ENCODE assay signal across 13 cellular contexts in genomic region chr1:150295476-150295875, GRCh38. TPM values are rescaled to one million over a fixed set of nuclear protein-coding genes. Genes with fewer than 3 reads are reported as not detected.
DNase-seq lines count a peak whose midpoint lies in the region; ATAC-seq lines count a peak whose summit lies in the region.
"Had no signal": no experiment of that assay in that cellular context is flagged by ENCODE, and none has a peak within 500 bp of the region (broad histone marks: within the 10 kb centered on the region; RNA-seq: fewer than 3 reads in every experiment).

No MANE protein-coding gene starts in this region.

- no peaks in the 10 kb centered on the region for H3K27me3 Mint-ChIP-seq in activated CD4-positive, alpha-beta memory T cell treated with anti-CD3 and anti-CD28 coated beads for 36 hours

- H3K36me3 ChIP-seq in BLaER1 (peaks cover 51% of the 10 kb centered on the region), iPS-20b (ENCODE audit: insufficient read depth, low read depth, low read length) (peaks cover 55% of the 10 kb centered on the region)

- peaks cover 41% of the 10 kb centered on the region for H3K4me1 Mint-ChIP-seq in activated CD4-positive, alpha-beta memory T cell treated with anti-CD3 and anti-CD28 coated beads for 36 hours (ENCODE audit: low read depth)

- H3K4me3 ChIP-seq in BLaER1 (no peak overlapping the region), iPS-20b (ENCODE audit: low read length) (peak overlapping the region; percentile 40; the same call in 1 of the 2 replicates)

- intact Hi-C loops in activated CD4-positive, alpha-beta memory T cell treated with anti-CD3 and anti-CD28 coated beads for 36 hours (cut with micrococcal nuclease), result no loop called here

- H3K9me3 ChIP-seq in BLaER1, result no peaks in the 10 kb centered on the region
- no peaks in the 10 kb centered on the region for H3K9me3 ChIP-seq in iPS-20b (ENCODE audit: insufficient read depth, low read depth, low read length)

- DNase-seq in ELR (ENCODE audit: low read depth) (peak; percentile 39), COLO829 (ENCODE audit: low spot score) (no peak), NCI-H146 treated with DMSO at 0.1 percent for 48 hours (lab: John Stamatoyannopoulos, UW; ENCODE audit: unreplicated experiment) (no peak)
- DNase-seq in activated CD4-positive, alpha-beta memory T cell treated with anti-CD3 and anti-CD28 coated beads for 36 hours, result no peak
- DNase-seq: C1 segment of cervical spinal cord; effector CD4-positive, alpha-beta T cell; foreskin melanocyte; kidney had no signal

- H3K27me3 ChIP-seq in BLaER1 (no peaks in the 10 kb centered on the region), iPS-20b (ENCODE audit: insufficient read depth, low read length) (no peaks in the 10 kb centered on the region)

- CTCF ChIA-PET in activated CD4-positive, alpha-beta memory T cell treated with anti-CD3 and anti-CD28 coated beads for 36 hours (lab: Charles Lee), result no interaction called here

- H3K27ac Mint-ChIP-seq in activated CD4-positive, alpha-beta memory T cell treated with anti-CD3 and anti-CD28 coated beads for 36 hours, result peak overlapping the region; percentile 18

- ATAC-seq in HG03432 (IDR thresholded peaks at IDR 0.05; ENCODE audit: unreplicated experiment) (no peak), HG03045 (IDR thresholded peaks at IDR 0.05; ENCODE audit: unreplicated experiment) (no peak)
- ATAC-seq: sciatic nerve had no signal

- peak overlapping the region; percentile 92; the same call in 1 of the 2 replicates for H3K4me2 ChIP-seq in BLaER1

- H3K27ac ChIP-seq in BLaER1, result no peak overlapping the region
- no peak overlapping the region for H3K27ac ChIP-seq in iPS-20b (ENCODE audit: low read length)

- H3K9ac ChIP-seq in BLaER1, result no peak overlapping the region
- H3K9ac ChIP-seq in iPS-20b (ENCODE audit: low read depth, low read length), result peak overlapping the region; percentile 21; the same call in 1 of the 2 replicates

- no peaks in the 10 kb centered on the region for H3K9me3 Mint-ChIP-seq in activated CD4-positive, alpha-beta memory T cell treated with anti-CD3 and anti-CD28 coated beads for 36 hours

- peak overlapping the region; percentile 1 for H3K4me3 Mint-ChIP-seq in activated CD4-positive, alpha-beta memory T cell treated with anti-CD3 and anti-CD28 coated beads for 36 hours

- POLR2A ChIA-PET in activated CD4-positive, alpha-beta memory T cell treated with anti-CD3 and anti-CD28 coated beads for 36 hours (lab: Charles Lee), result interaction anchor here (0.9 kb wide), 1 partner anchor 409 kb away, joined by 7 read pairs; a partner anchor contains a TSS

- peaks cover 32% of the 10 kb centered on the region for H3K36me3 Mint-ChIP-seq in activated CD4-positive, alpha-beta memory T cell treated with anti-CD3 and anti-CD28 coated beads for 36 hours

- H4K20me1 ChIP-seq in BLaER1, result 0 out of 2 replicates have a peak, but pooled peaks cover 8% of the 10 kb centered on the region

- H3K4me1 ChIP-seq in BLaER1, result peaks cover 35% of the 10 kb centered on the region
- peaks cover 4% of the 10 kb centered on the region; the same call in 1 of the 2 replicates for H3K4me1 ChIP-seq in iPS-20b (ENCODE audit: insufficient read depth, low read length)

RNA-seq across cellular contexts. Expression of gene MRPS21, which starts 1.8 kb away (rescaled TPM):
- total RNA-seq in activated CD4-positive, alpha-beta memory T cell treated with anti-CD3 and anti-CD28 coated beads for 36 hours, result 10 to 100 TPM; 78.6 to 82.9 TPM

RNA-seq across cellular contexts. Expression of gene CIART, which starts 13.1 kb away (rescaled TPM):
- total RNA-seq in activated CD4-positive, alpha-beta memory T cell treated with anti-CD3 and anti-CD28 coated beads for 36 hours, result 1 to 10 TPM; 1.3 to 1.5 TPM

RNA-seq across cellular contexts. Expression of gene C1orf54, which starts 22.9 kb away (rescaled TPM):
- total RNA-seq in activated CD4-positive, alpha-beta memory T cell treated with anti-CD3 and anti-CD28 coated beads for 36 hours, result 1 to 10 TPM; 1.1 to 1.2 TPM

RNA-seq across cellular contexts. Expression of gene PRPF3, which starts 25.9 kb away (rescaled TPM):
- total RNA-seq in activated CD4-positive, alpha-beta memory T cell treated with anti-CD3 and anti-CD28 coated beads for 36 hours, result 10 to 100 TPM; 59.2 to 64.9 TPM

RNA-seq across cellular contexts. Expression of gene APH1A, which starts 26.7 kb away (rescaled TPM):
- 10 to 100 TPM; 96.6 to 96.8 TPM for total RNA-seq in activated CD4-positive, alpha-beta memory T cell treated with anti-CD3 and anti-CD28 coated beads for 36 hours
